Comparison of ENCODE assay signal across 8 cellular contexts in the genomic region with DNA sequence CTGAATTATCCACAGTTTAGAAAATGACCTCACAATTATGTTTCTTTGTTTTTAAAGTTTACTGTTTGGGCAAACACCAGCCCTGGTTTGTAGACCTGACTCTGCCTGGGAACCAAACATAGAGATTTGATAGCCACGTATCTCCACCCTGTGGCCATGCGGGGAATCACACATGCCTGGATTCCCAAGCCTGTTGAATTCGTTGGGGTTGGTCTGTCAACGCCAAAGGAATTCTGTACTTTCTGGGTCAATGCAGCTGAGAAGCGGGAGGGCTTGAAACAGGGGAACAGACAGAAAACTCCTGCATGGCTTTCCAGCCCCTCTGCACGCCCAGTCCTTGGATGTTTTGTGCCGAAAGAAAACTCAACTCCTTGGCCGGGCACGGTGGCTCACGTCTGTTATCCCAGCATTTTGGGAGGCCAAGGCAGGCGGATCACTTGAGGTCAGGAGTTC. TPM values are rescaled to one million over a fixed set of nuclear protein-coding genes. Genes with fewer than 3 reads are reported as not detected.
A peak's percentile ranks its signal among the peaks of the same experiment; 100 is the strongest.
DNase-seq lines count a peak whose midpoint lies in the region; ATAC-seq and TF ChIP-seq lines count a peak whose summit lies in the region.

No MANE protein-coding gene starts in this region.

- H3K27ac ChIP-seq in osteoblast (ENCODE audit: low read depth, low read length) = no peak overlapping the region
- H3K27ac ChIP-seq in uterus = no peak overlapping the region

- DNase-seq in G401 (ENCODE audit: low spot score) (peak; percentile 76), KG1 (lab: John Stamatoyannopoulos, UW) (peak; percentile 55), SK-N-DZ (ENCODE audit: low spot score) (peak; percentile 50), globus pallidus (ENCODE audit: low spot score) (peak; percentile 54), osteoblast (ENCODE audit: insufficient read length, low spot score, missing footprints) (peak; percentile 89), uterus (peak; percentile 36 to 49)
- DNase-seq in activated naive CD4-positive, alpha-beta T cell treated with Interleukin-2 at 50 U/mL for 16 hours = peak; percentile 72

- H3K36me3 ChIP-seq in osteoblast (ENCODE audit: insufficient read depth, low read length) (no peaks in the 10 kb centered on the region), uterus (no peaks in the 10 kb centered on the region)

- no peak for ATAC-seq in HG03039 (IDR thresholded peaks at IDR 0.05; ENCODE audit: unreplicated experiment)

- no peaks in the 10 kb centered on the region for H3K79me2 ChIP-seq in osteoblast (ENCODE audit: insufficient read depth, low read length)

- intact Hi-C loops in uterus (cut with DNase I; ENCODE audit: low total_unique reads) = no loop called here

- no peaks in the 10 kb centered on the region for H3K4me1 ChIP-seq in osteoblast (ENCODE audit: insufficient read depth, low read length)
- H3K4me1 ChIP-seq in uterus = no peaks in the 10 kb centered on the region

- no peak for TF ChIP-seq POLR2A in uterus (IDR thresholded peaks at IDR 0.05)

- TF ChIP-seq CTCF in osteoblast (IDR thresholded peaks at IDR 0.05; ENCODE audit: extremely low read depth, low read depth, low read length) = peak; percentile 84
- peak; percentile 48 to 76 (median 66) for TF ChIP-seq CTCF in uterus (IDR thresholded peaks at IDR 0.05)

- in situ Hi-C loops in G401 (cut with HindIII; ENCODE audit: low sequenced_read_pairs) = no loop called here

- no peaks in the 10 kb centered on the region for H3K9me3 ChIP-seq in osteoblast (ENCODE audit: low read depth, low read length)
- H3K9me3 ChIP-seq in uterus = no peaks in the 10 kb centered on the region

- H4K20me1 ChIP-seq in osteoblast (ENCODE audit: insufficient read depth, low read length) = no peaks in the 10 kb centered on the region

- no peak overlapping the region for H2AFZ ChIP-seq in osteoblast (ENCODE audit: low read length)

- H3K27me3 ChIP-seq in osteoblast (ENCODE audit: insufficient read depth, low read length) (no peaks in the 10 kb centered on the region), uterus (no peaks in the 10 kb centered on the region)

- no peak overlapping the region for H3K4me2 ChIP-seq in osteoblast (ENCODE audit: insufficient read depth, low read length)

- H3K4me3 ChIP-seq in osteoblast (ENCODE audit: insufficient read depth, low read length) (no peak overlapping the region), uterus (no peak overlapping the region)

RNA-seq across cellular contexts. Expression of gene CD300A, which starts 27.0 kb away (rescaled TPM):
- not detected in 2 replicates for total RNA-seq in G401 (2014; rRNA removed; shearing (Covaris generic))
- polyA plus RNA-seq in SK-N-DZ (2014; cell fraction: cytosol; rRNA removed) = not detected in 2 replicates
- not detected in 2 replicates for polyA plus RNA-seq in SK-N-DZ (2014; cell fraction: nucleus; rRNA removed)
- not detected in 2 replicates for total RNA-seq in osteoblast
- 10 to 100 TPM in 1 of 4 donors, 1 to 10 TPM in 2, not detected in 1; 3.2 to 10.9 (median 4.0) TPM for total RNA-seq in uterus

RNA-seq across cellular contexts. Expression of gene CD300LB, which starts 37.9 kb away (rescaled TPM):
- not detected in 2 replicates for total RNA-seq in G401 (2014; rRNA removed; shearing (Covaris generic))
- not detected in 2 replicates for polyA plus RNA-seq in SK-N-DZ (2014; cell fraction: cytosol; rRNA removed)
- polyA plus RNA-seq in SK-N-DZ (2014; cell fraction: nucleus; rRNA removed) = not detected in 2 replicates
- total RNA-seq in osteoblast (not detected in 2 replicates), uterus (under 1 TPM in 2 of 4 donors, not detected in 2; 0.48 to 0.59 TPM)

RNA-seq across cellular contexts. Expression of gene CD300C, which starts 52.5 kb away (rescaled TPM):
- not detected in 2 replicates for total RNA-seq in G401 (2014; rRNA removed; shearing (Covaris generic))
- polyA plus RNA-seq in SK-N-DZ (2014; cell fraction: cytosol; rRNA removed) = not detected in 2 replicates
- not detected in 2 replicates for polyA plus RNA-seq in SK-N-DZ (2014; cell fraction: nucleus; rRNA removed)
- total RNA-seq in osteoblast (under 0.01 TPM in 1 of 2 replicates, not detected in the other), uterus (under 1 TPM in 2 of 4 donors, not detected in 2; 0.21 to 0.27 TPM)
